In genomic region chr2:237694423-237695194, GRCh38 we compare ENCODE assay signal across 8 cellular contexts.
DNase-seq lines count a peak whose midpoint lies in the region; ATAC-seq and TF ChIP-seq lines count a peak whose summit lies in the region.

No MANE protein-coding gene starts in this region.

- peak overlapping the region; percentile 99 for H3K27ac Mint-ChIP-seq in activated naive CD8-positive, alpha-beta T cell

- H3K79me1 ChIP-seq in neuronal stem cell (ENCODE audit: low read depth, low read length), result no peaks in the 10 kb centered on the region

- no peaks in the 10 kb centered on the region for H3K27me3 Mint-ChIP-seq in activated naive CD8-positive, alpha-beta T cell

- H4K91ac ChIP-seq in neuronal stem cell (ENCODE audit: low read depth, low read length, poor library complexity), result no peak overlapping the region

- no peaks in the 10 kb centered on the region for H3K9me3 ChIP-seq in HCT116 (ENCODE audit: control insufficient read depth in 1 of 2, insufficient read depth in 1 of 2, low read depth in 1 of 2, low read length in 2 of 2)
- no peaks in the 10 kb centered on the region for H3K9me3 ChIP-seq in lung (ENCODE audit: control insufficient read depth in 2 of 2, insufficient read depth in 1 of 2, low read length in 1 of 2)
- H3K9me3 ChIP-seq in neuronal stem cell (replicated peaks in 1 of 2; ENCODE audit: control insufficient read depth in 2 of 2, insufficient read depth in 1 of 2, low read depth in 1 of 2, low read length in 2 of 2), result no peaks in the 10 kb centered on the region

- no peak overlapping the region for H4K8ac ChIP-seq in neuronal stem cell (ENCODE audit: low read depth, low read length)

- H3K36me3 ChIP-seq in ACC112 (ENCODE audit: insufficient read depth, low read length) (no peaks in the 10 kb centered on the region), HCT116 (ENCODE audit: control insufficient read depth in 1 of 2, insufficient read depth in 2 of 2, low read length in 2 of 2) (no peaks in the 10 kb centered on the region), lung (ENCODE audit: control insufficient read depth in 2 of 2, insufficient read depth in 2 of 2, low read length in 2 of 2) (no peaks in the 10 kb centered on the region), neuronal stem cell (replicated peaks in 1 of 2; ENCODE audit: control insufficient read depth in 2 of 2, insufficient read depth in 2 of 2, low read length in 2 of 2) (no peaks in the 10 kb centered on the region)

- intact Hi-C loops in HCT116 (cut with micrococcal nuclease), result no loop called here

- POLR2A ChIA-PET in HCT116 (lab: Charles Lee), result no interaction called here

- TF ChIP-seq CTCF in HCT116 (IDR thresholded peaks at IDR 0.05 in 2 of 3, conservative IDR thresholded peaks at IDR 0.05 in 1 of 3; ENCODE audit: borderline replicate concordance in 1 of 3, insufficient read depth in 1 of 3, low read depth in 2 of 3, low read length in 2 of 3) (no peak), lung (IDR thresholded peaks at IDR 0.05; ENCODE audit: control extremely low read depth, extremely low read depth) (no peak)

- no peak for DNase-seq in HCT116 (ENCODE audit: low read depth, low spot score)
- no peak for DNase-seq in lung (ENCODE audit: low spot score)
- no peak for DNase-seq in neuronal stem cell (ENCODE audit: low spot score)

- peaks cover 69% of the 10 kb centered on the region for H3K79me2 ChIP-seq in ACC112 (ENCODE audit: control insufficient read depth, insufficient read depth, low read length, unreplicated experiment)
- H3K79me2 ChIP-seq in HCT116 (ENCODE audit: insufficient read depth, low read length), result peaks cover 73% of the 10 kb centered on the region

- H2BK5ac ChIP-seq in neuronal stem cell (ENCODE audit: low read length), result no peak overlapping the region

- H3K4me1 ChIP-seq in ACC112 (ENCODE audit: control insufficient read depth, insufficient read depth, low read length, unreplicated experiment) (peaks cover 54% of the 10 kb centered on the region), HCT116 (ENCODE audit: control insufficient read depth in 1 of 2, insufficient read depth in 2 of 2, low read length in 2 of 2) (peaks cover 47 to 67% of the 10 kb centered on the region in 2 experiments), lung (ENCODE audit: control insufficient read depth in 2 of 2, insufficient read depth in 2 of 2, low read length in 2 of 2) (peaks cover 23 to 46% of the 10 kb centered on the region in 2 donors), neuronal stem cell (ENCODE audit: control insufficient read depth in 2 of 2, insufficient read depth in 1 of 2, low read depth in 1 of 2, low read length in 2 of 2) (peaks cover 4 to 20% of the 10 kb centered on the region in 2 donors)

- peaks cover 8% of the 10 kb centered on the region for H3K36me3 Mint-ChIP-seq in activated naive CD8-positive, alpha-beta T cell

- H2BK120ac ChIP-seq in neuronal stem cell (ENCODE audit: low read depth, low read length), result no peak overlapping the region

- ATAC-seq in HCT116 (no peak), lung (ENCODE audit: insufficient read depth, low FRiP score) (no peak), GM19395 (IDR thresholded peaks at IDR 0.05; ENCODE audit: unreplicated experiment) (no peak), HG02571 (IDR thresholded peaks at IDR 0.05; ENCODE audit: unreplicated experiment) (no peak), GM18511 (IDR thresholded peaks at IDR 0.05; ENCODE audit: unreplicated experiment) (no peak)

- H3K4me3 ChIP-seq in ACC112 (ENCODE audit: low read depth, low read length), result peak overlapping the region; percentile 92
- peak overlapping the region; percentile 86 to 89 for H3K4me3 ChIP-seq in HCT116 (replicated peaks in 1 of 2; ENCODE audit: low read depth in 1 of 2, low read length in 2 of 2)
- H3K4me3 ChIP-seq in lung, result no peak overlapping the region
- H3K4me3 ChIP-seq in neuronal stem cell (ENCODE audit: low read length in 2 of 2), result no peak overlapping the region

- H3K18ac ChIP-seq in neuronal stem cell (ENCODE audit: low read length), result no peak overlapping the region

- H3K4me1 Mint-ChIP-seq in activated naive CD8-positive, alpha-beta T cell (ENCODE audit: low read depth), result peaks cover 73% of the 10 kb centered on the region

- H2AK5ac ChIP-seq in neuronal stem cell (ENCODE audit: low read depth, low read length), result no peak overlapping the region

- H3K23ac ChIP-seq in neuronal stem cell (ENCODE audit: low read depth, low read length, poor library complexity), result no peak overlapping the region

- H2AFZ ChIP-seq in ACC112 (ENCODE audit: low read length, unreplicated experiment) (no peak overlapping the region), HCT116 (ENCODE audit: low read depth, low read length, poor library complexity, severe bottlenecking) (no peak overlapping the region), neuronal stem cell (ENCODE audit: low read length) (no peak overlapping the region)

- H3K4me2 ChIP-seq in HCT116 (ENCODE audit: low read length), result peak overlapping the region; percentile 92
- no peak overlapping the region for H3K4me2 ChIP-seq in neuronal stem cell (ENCODE audit: insufficient read depth, low read length, poor library complexity, severe bottlenecking)

- CTCF ChIA-PET in HCT116 (lab: Charles Lee), result no interaction called here

- H2BK15ac ChIP-seq in neuronal stem cell (ENCODE audit: low read length), result no peak overlapping the region

- no peak overlapping the region for H2BK12ac ChIP-seq in neuronal stem cell (ENCODE audit: low read length)

- no peak overlapping the region for H3K14ac ChIP-seq in neuronal stem cell (ENCODE audit: low read length)

- no peak for TF ChIP-seq RAD21 in HCT116 (IDR thresholded peaks at IDR 0.05; ENCODE audit: low read depth)

- no peaks in the 10 kb centered on the region for H3K9me2 ChIP-seq in HCT116 (ENCODE audit: insufficient read depth)

- TF ChIP-seq POLR2A in HCT116 (IDR thresholded peaks at IDR 0.05; ENCODE audit: borderline replicate concordance, extremely low read depth, insufficient read depth, insufficient read length), result no peak

- no peaks in the 10 kb centered on the region for H4K20me1 ChIP-seq in HCT116 (ENCODE audit: insufficient read depth)

- WGBS in lung, 2 donors, result 17 to 39% methylated on average over 15 of the region's 15 CpGs
- WGBS in neuronal stem cell (ENCODE audit: extremely low coverage in 2 of 2, insufficient read length in 2 of 2, insufficient replicate concordance in 1 of 2), 2 donors, result no CpG with 5 or more reads among the region's 15 CpGs

- H3K27me3 ChIP-seq in ACC112 (ENCODE audit: insufficient read depth, low read length) (no peaks in the 10 kb centered on the region), HCT116 (ENCODE audit: insufficient read depth, low read length) (no peaks in the 10 kb centered on the region), lung (ENCODE audit: control insufficient read depth, insufficient read depth) (no peaks in the 10 kb centered on the region), neuronal stem cell (ENCODE audit: control insufficient read depth in 3 of 3, insufficient read depth in 3 of 3, low read depth in 1 of 3, low read length in 3 of 3) (peaks cover 0 to 23% (median 6%) of the 10 kb centered on the region in 3 experiments)

- RAD21 ChIA-PET in HCT116 (lab: Charles Lee; ENCODE audit: low non-redundant PET in 1 of 2, low total read pairs in 2 of 2, uncharacterized antibody in 2 of 2, unreplicated experiment in 2 of 2), result no interaction called here

- H3K9ac ChIP-seq in HCT116 (ENCODE audit: low read length), result peak overlapping the region; percentile 86
- H3K9ac ChIP-seq in neuronal stem cell (ENCODE audit: low read depth, low read length, poor library complexity), result no peak overlapping the region

- H3K4ac ChIP-seq in neuronal stem cell (ENCODE audit: low read length), result no peak overlapping the region

- no TSS peak for BruUV-seq in HCT116 (replicated peaks; lab: Mats Ljungman, UMichigan)

- peak overlapping the region; percentile 87 for H3K27ac ChIP-seq in ACC112 (ENCODE audit: low read depth, low read length)
- H3K27ac ChIP-seq in HCT116 (ENCODE audit: low read depth, low read length), result peak overlapping the region; percentile 89
- H3K27ac ChIP-seq in lung (ENCODE audit: low read depth in 1 of 2, low read length in 1 of 2), result peak overlapping the region; percentile 93 to 99
- no peak overlapping the region for H3K27ac ChIP-seq in neuronal stem cell (replicated peaks; ENCODE audit: low read length)

- H3K9me3 Mint-ChIP-seq in activated naive CD8-positive, alpha-beta T cell (ENCODE audit: low read depth), result no peaks in the 10 kb centered on the region

- peak overlapping the region; percentile 100 for H3K4me3 Mint-ChIP-seq in activated naive CD8-positive, alpha-beta T cell

TF ChIP-seq in HCT116, 20 proteins besides CTCF, POLR2A, EP300 and RAD21 (continues in another document):
- TF ChIP-seq ATF3 (IDR thresholded peaks at IDR 0.05) (no peak), EGR1 (IDR thresholded peaks at IDR 0.05; ENCODE audit: low read depth) (no peak), EZH2phosphoT487 (IDR thresholded peaks at IDR 0.05; ENCODE audit: borderline replicate concordance) (no peak), EZH2 (IDR thresholded peaks at IDR 0.05) (no peak), SP1 (IDR thresholded peaks at IDR 0.05; ENCODE audit: low read depth) (no peak), SIN3A (IDR thresholded peaks at IDR 0.05; ENCODE audit: low read depth) (no peak), TCF7L2 (IDR thresholded peaks at IDR 0.05; ENCODE audit: borderline replicate concordance, extremely low read depth, insufficient read depth, insufficient read length) (no peak), FOSL1 (IDR thresholded peaks at IDR 0.05; ENCODE audit: low read depth) (no peak), POLR2AphosphoS5 (IDR thresholded peaks at IDR 0.05; ENCODE audit: low read depth, low read length) (no peak), YY1 (IDR thresholded peaks at IDR 0.05; ENCODE audit: extremely low read depth, insufficient replicate concordance, low read depth, low read length) (no peak), MAX (IDR thresholded peaks at IDR 0.05) (no peak), CBX3 (IDR thresholded peaks at IDR 0.05; ENCODE audit: low read depth) (no peak)

Comparison
In these comparisons a context has a peak if more than half of its experiments do, and no peak if none do; other contexts are left out.
1. H3K4me3 ChIP-seq: peak in ACC112 (single experiment) and HCT116 (2 of 2); none in lung (single experiment) and neuronal stem cell (0 of 2).